Comparison of ENCODE assay signal across 1 cellular context in the genomic region with DNA sequence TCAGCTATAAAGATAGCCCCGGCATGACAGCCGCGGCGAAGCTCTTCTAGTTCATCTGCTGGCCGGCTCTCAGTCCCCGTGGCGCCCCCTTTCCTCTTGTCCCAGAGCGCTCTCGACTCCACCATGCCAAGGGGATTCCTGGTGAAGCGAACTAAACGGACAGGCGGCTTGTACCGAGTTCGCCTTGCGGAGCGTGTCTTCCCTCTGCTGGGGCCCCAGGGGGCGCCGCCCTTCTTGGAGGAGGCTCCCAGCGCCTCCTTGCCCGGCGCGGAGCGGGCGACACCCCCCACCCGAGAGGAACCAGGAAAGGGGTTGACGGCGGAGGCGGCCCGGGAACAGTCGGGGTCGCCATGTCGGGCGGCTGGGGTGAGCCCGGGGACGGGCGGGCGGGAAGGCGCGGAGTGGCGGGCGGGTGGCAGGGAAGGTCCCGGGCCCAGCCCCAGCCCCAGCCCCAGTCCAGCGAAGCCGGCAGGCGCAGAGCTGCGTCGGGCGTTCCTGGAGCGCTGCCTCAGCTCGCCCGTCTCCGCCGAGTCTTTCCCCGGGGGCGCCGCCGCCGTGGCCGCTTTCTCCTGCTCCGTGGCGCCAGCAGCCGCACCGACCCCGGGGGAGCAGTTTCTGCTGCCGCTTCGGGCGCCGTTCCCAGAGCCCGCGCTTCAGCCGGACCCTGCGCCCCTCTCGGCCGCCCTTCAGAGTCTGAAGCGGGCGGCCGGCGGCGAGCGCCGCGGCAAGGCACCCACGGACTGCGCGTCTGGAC.
TF ChIP-seq lines count a peak whose summit lies in the region.

A gene with protein sequence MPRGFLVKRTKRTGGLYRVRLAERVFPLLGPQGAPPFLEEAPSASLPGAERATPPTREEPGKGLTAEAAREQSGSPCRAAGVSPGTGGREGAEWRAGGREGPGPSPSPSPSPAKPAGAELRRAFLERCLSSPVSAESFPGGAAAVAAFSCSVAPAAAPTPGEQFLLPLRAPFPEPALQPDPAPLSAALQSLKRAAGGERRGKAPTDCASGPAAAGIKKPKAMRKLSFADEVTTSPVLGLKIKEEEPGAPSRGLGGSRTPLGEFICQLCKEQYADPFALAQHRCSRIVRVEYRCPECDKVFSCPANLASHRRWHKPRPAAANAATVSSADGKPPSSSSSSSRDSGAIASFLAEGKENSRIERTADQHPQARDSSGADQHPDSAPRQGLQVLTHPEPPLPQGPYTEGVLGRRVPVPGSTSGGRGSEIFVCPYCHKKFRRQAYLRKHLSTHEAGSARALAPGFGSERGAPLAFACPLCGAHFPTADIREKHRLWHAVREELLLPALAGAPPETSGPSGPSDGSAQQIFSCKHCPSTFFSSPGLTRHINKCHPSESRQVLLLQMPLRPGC (plus strand): TSS at position 35 of the 754 bp plus-strand sequence. CDS start 89 bp downstream, at position 124.

TF ChIP-seq in liver, 16 proteins besides CTCF, POLR2A, EP300 and RAD21 (continued from another document):
- TF ChIP-seq FOXA1 (IDR thresholded peaks at IDR 0.05) (no peak), JUND (IDR thresholded peaks at IDR 0.05) (no peak), EGR1 (IDR thresholded peaks at IDR 0.05; ENCODE audit: low read depth in 2 of 2) (no peak)
